15 cellular contexts compared by ENCODE assay signal in the genomic region with DNA sequence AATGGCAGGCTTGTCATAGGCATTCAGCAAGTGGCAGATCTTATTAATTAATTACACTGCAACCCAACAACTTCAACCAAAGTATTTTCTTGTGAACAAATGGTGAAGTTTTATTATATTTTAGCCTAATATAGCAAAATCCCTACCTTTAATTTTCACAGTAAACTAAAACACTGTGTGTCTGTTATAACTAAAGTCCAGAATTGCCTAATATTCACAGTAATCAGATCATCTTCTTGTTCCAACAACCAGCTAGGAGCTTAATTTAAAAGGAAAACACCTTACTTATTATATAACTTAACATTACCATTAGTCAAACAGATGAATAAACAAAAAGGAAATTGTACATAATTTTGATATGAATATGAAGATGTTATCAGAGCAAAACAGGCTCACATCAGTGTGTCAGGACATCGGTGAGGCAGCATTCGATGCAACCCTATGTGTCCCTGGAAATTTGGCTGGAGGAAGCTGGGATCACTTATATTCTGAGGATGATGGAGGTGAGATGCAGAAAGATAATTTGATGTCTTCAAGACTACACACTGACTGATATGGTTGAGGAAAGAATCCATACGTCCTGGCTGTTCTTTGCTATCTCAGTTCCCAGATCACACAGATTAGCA.
DNase-seq lines count a peak whose midpoint lies in the region; ATAC-seq and TF ChIP-seq lines count a peak whose summit lies in the region.
"Had no signal": no experiment of that assay in that cellular context is flagged by ENCODE, and none has a peak within 500 bp of the region (broad histone marks: within the 10 kb centered on the region; RNA-seq: fewer than 3 reads in every experiment).

No MANE protein-coding gene starts in this region.

- DNase-seq in mammary epithelial cell (no peak), breast epithelium (ENCODE audit: low spot score in 2 of 2) (no peak), left lobe of liver (ENCODE audit: low spot score) (no peak), mucosa of descending colon (no peak), NOMO-1 treated with dmso at 0.1 percent for 144 hours (lab: John Stamatoyannopoulos, UW; ENCODE audit: unreplicated experiment) (no peak)
- DNase-seq: CD4-positive, CD25-positive, alpha-beta regulatory T cell; DND-41; GF-D8; IMR-90; SHP77 treated with DMSO at 0.1 percent for 48 hours had no signal

- H3K9ac ChIP-seq in mammary epithelial cell (ENCODE audit: insufficient read depth, low read length), result no peak overlapping the region
- H3K9ac ChIP-seq in skeletal muscle satellite cell (ENCODE audit: low read depth, low read length), result no peak overlapping the region

- no peak for TF ChIP-seq POLR2A in breast epithelium (IDR thresholded peaks at IDR 0.05)

- H3K4me2 ChIP-seq in mammary epithelial cell (ENCODE audit: insufficient read depth, low read depth, low read length), result no peak overlapping the region
- H3K4me2 ChIP-seq in skeletal muscle satellite cell (ENCODE audit: low read length), result peak overlapping the region; percentile 60
- H3K4me2 ChIP-seq: GM23338 had no signal

- no peaks in the 10 kb centered on the region for H3K36me3 ChIP-seq in mammary epithelial cell (ENCODE audit: insufficient read depth, low read length)
- H3K36me3 ChIP-seq in breast epithelium, result no peaks in the 10 kb centered on the region
- no peaks in the 10 kb centered on the region for H3K36me3 ChIP-seq in skeletal muscle satellite cell (ENCODE audit: insufficient read depth, low read length)
- no peaks in the 10 kb centered on the region for H3K36me3 ChIP-seq in mucosa of descending colon (ENCODE audit: low read depth)

- H3K4me3 ChIP-seq in mammary epithelial cell (replicated peaks in 1 of 3; ENCODE audit: insufficient read depth in 1 of 3, low read depth in 2 of 3, low read length in 3 of 3) (no peak overlapping the region), breast epithelium (no peak overlapping the region), skeletal muscle satellite cell (ENCODE audit: low read length) (no peak overlapping the region), mucosa of descending colon (no peak overlapping the region)
- H3K4me3 ChIP-seq: GM23338 had no signal

- no peaks in the 10 kb centered on the region for H4K20me1 ChIP-seq in mammary epithelial cell (ENCODE audit: insufficient read depth, low read length)

- CTCF ChIA-PET in mammary epithelial cell (lab: Charles Lee; ENCODE audit: low non-redundant PET), result no interaction called here

- H2AFZ ChIP-seq in mammary epithelial cell (ENCODE audit: low read depth, low read length), result peak overlapping the region; percentile 28
- H2AFZ ChIP-seq: GM23338 had no signal

- intact Hi-C loops in mammary epithelial cell (cut with micrococcal nuclease), result no loop called here
- intact Hi-C loops in breast epithelium (cut with DNase I; ENCODE audit: low total_unique reads), result no loop called here
- intact Hi-C loops in mucosa of descending colon (cut with DNase I, micrococcal nuclease), result no loop called here

- WGBS in mammary epithelial cell (ENCODE audit: low coverage, missing lambda C conversion rate), result 79% methylated on average over 3 of the region's 3 CpGs

- ATAC-seq in SK-N-SH treated with all-trans-retinoic acid at 6 μM for 48 hours (peak; percentile 11; the same call in 2 of the 3 replicates), left lobe of liver (peak; percentile 60), mucosa of descending colon (no peak), HG03439 (IDR thresholded peaks at IDR 0.05; ENCODE audit: unreplicated experiment) (no peak)
- ATAC-seq: GM23338 had no signal

- no peak for TF ChIP-seq CTCF in mammary epithelial cell (conservative IDR thresholded peaks at IDR 0.05 in 1 of 2, IDR thresholded peaks at IDR 0.05 in 1 of 2; ENCODE audit: extremely low read depth in 1 of 2, insufficient read depth in 1 of 2, low read depth in 1 of 2, low read length in 2 of 2)
- TF ChIP-seq CTCF in breast epithelium (IDR thresholded peaks at IDR 0.05), result no peak
- no peak for TF ChIP-seq CTCF in mucosa of descending colon (IDR thresholded peaks at IDR 0.05)

- H3K4me1 ChIP-seq in mammary epithelial cell (ENCODE audit: insufficient read depth, low read length), result peaks cover 17% of the 10 kb centered on the region
- no peaks in the 10 kb centered on the region for H3K4me1 ChIP-seq in breast epithelium
- peaks cover 42% of the 10 kb centered on the region for H3K4me1 ChIP-seq in skeletal muscle satellite cell (ENCODE audit: control insufficient read depth, insufficient read depth, low read length)
- H3K4me1 ChIP-seq in mucosa of descending colon (ENCODE audit: low read depth), result no peaks in the 10 kb centered on the region

- H3K27ac ChIP-seq in mammary epithelial cell (ENCODE audit: insufficient read depth, low read depth, low read length) (no peak overlapping the region), breast epithelium (no peak overlapping the region)
- H3K27ac ChIP-seq: 22Rv1 had no signal

- no peaks in the 10 kb centered on the region for H3K27me3 ChIP-seq in mammary epithelial cell (ENCODE audit: insufficient read depth, low read length)
- no peaks in the 10 kb centered on the region for H3K27me3 ChIP-seq in breast epithelium
- no peaks in the 10 kb centered on the region for H3K27me3 ChIP-seq in skeletal muscle satellite cell (ENCODE audit: control insufficient read depth, insufficient read depth, low read length)

- in situ Hi-C loops in mammary epithelial cell (cut with MboI; ENCODE audit: low sequenced_read_pairs in 2 of 2), result no loop called here

- H3K9me3 ChIP-seq in mammary epithelial cell (replicated peaks; ENCODE audit: insufficient read depth, low read length) (no peaks in the 10 kb centered on the region), breast epithelium (no peaks in the 10 kb centered on the region), skeletal muscle satellite cell (replicated peaks; ENCODE audit: low read length) (no peaks in the 10 kb centered on the region), mucosa of descending colon (no peaks in the 10 kb centered on the region)

- BruUV-seq in mammary epithelial cell (replicated peaks; lab: Mats Ljungman, UMichigan), result no TSS peak

- dilution Hi-C loops in mammary epithelial cell (cut with HindIII; ENCODE audit: low sequenced_read_pairs), result no loop called here

- H3K79me2 ChIP-seq in mammary epithelial cell (ENCODE audit: insufficient read depth, low read length), result no peaks in the 10 kb centered on the region

TF ChIP-seq in SK-N-SH treated with all-trans-retinoic acid at 6 μM for 48 hours, 23 proteins besides CTCF, POLR2A, EP300 and RAD21:
- TF ChIP-seq TCF4 (CRISPR knock-in tag; IDR thresholded peaks at IDR 0.05; ENCODE audit: borderline replicate concordance) (peak; percentile 68; the same call in 1 of the 2 replicates), ZFP30 (CRISPR knock-in tag; IDR thresholded peaks at IDR 0.05) (no peak)

Comparison
In these comparisons a context has a peak if more than half of its experiments do, and no peak if none do; other contexts are left out.
1. ATAC-seq: peak in SK-N-SH treated with all-trans-retinoic acid at 6 μM for 48 hours (single experiment) and left lobe of liver (single experiment); none in mucosa of descending colon (single experiment) and HG03439 (single experiment).